ENCODE assay signal across 28 cellular contexts in the genomic region with DNA sequence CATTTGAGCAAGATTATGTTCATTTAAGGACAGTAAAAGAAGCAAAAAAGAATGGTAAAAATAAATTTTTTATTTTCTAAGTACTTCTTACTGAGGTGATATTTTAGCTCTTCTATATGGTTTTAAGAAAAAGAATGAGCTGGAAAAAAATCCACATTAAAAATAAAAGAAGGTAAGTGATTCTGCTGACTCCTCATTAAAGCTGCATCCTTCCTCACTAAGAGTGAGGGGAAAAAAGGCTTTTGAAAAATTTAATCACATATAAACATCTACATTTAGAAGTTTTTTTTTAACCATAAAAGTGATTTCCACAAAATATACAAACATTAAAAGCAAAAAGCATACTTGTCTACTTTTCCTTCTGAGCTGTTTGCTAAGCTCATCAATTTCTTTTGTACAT.
"Had no signal": no experiment of that assay in that cellular context is flagged by ENCODE, and none has a peak within 500 bp of the region (broad histone marks: within the 10 kb centered on the region; RNA-seq: fewer than 3 reads in every experiment).

No MANE protein-coding gene starts in this region.

- H3K9me3 ChIP-seq: ascending aorta, breast epithelium, colonic mucosa, esophagus squamous epithelium had no signal

- H3K4me3 ChIP-seq: ascending aorta, breast epithelium, cardiac muscle cell, colonic mucosa, esophagus squamous epithelium had no signal

- H3K36me3 ChIP-seq: breast epithelium, colonic mucosa had no signal

- H3K4me1 ChIP-seq: breast epithelium, colonic mucosa had no signal

- FAIRE-seq: endothelial cell of umbilical vein had no signal

- DNase-seq: activated CD4-positive, alpha-beta memory T cell treated with anti-CD3 and anti-CD28 coated beads, Interleukin-2, amount 10 ng/mL, durations not matched to agents 7 days and 5 days; activated CD4-positive, alpha-beta T cell treated with anti-CD3 and anti-CD28 coated beads for 1 hour; activated CD4-positive, alpha-beta T cell treated with anti-CD3 and anti-CD28 coated beads for 4 hours; activated CD4-positive, alpha-beta T cell treated with anti-CD3 and anti-CD28 coated beads, Interleukin-2, amount 10 ng/mL, durations not matched to agents 7 days and 5 days; activated CD4-positive, alpha-beta T cell treated with anti-CD3 and anti-CD28 coated beads, Interleukin-2, amount 50 U/mL, for 4 hours; activated CD8-positive, alpha-beta memory T cell treated with anti-CD3 and anti-CD28 coated beads, Interleukin-2, amount 50 U/mL, for 48 hours; activated gamma-delta T cell; activated naive CD4-positive, alpha-beta T cell; activated naive CD4-positive, alpha-beta T cell treated with anti-CD3 and anti-CD28 coated beads, Interleukin-2, amount 10 ng/mL, durations not matched to agents 7 days and 5 days; activated naive CD8-positive, alpha-beta T cell treated with anti-CD3 and anti-CD28 coated beads, Interleukin-2, amount 10 ng/mL, durations not matched to agents 7 days and 5 days; activated T-cell treated with anti-CD3 and anti-CD28 coated beads for 4 hours; activated T-cell treated with anti-CD3 and anti-CD28 coated beads, Interleukin-2, amount 50 U/mL, for 24 hours; activated T-cell treated with anti-CD3 and anti-CD28 coated beads, Interleukin-2, amount 50 U/mL, for 72 hours; central memory CD4-positive, alpha-beta T cell; cerebellar nuclear complex; colonic mucosa; effector CD8-positive, alpha-beta T cell; esophagus squamous epithelium; head of caudate nucleus; T-helper 2 cell had no signal

- ATAC-seq: activated naive CD4-positive, alpha-beta T cell treated with anti-CD3 and anti-CD28 coated beads, Interleukin-2, amount 50 U/mL, for 72 hours; activated T-cell treated with anti-CD3 and anti-CD28 coated beads, Interleukin-2, amount 50 U/mL, for 72 hours; WTC11 had no signal

- H3K27me3 ChIP-seq: ascending aorta, breast epithelium, cardiac muscle cell, colonic mucosa, esophagus squamous epithelium had no signal

- H3K27ac ChIP-seq: breast epithelium, cardiac muscle cell, colonic mucosa, epithelial cell of prostate, esophagus squamous epithelium, VCaP had no signal
